ENCODE assay signal across 11 cellular contexts in genomic region chr1:154466879-154467767, GRCh38. TPM values are rescaled to one million over a fixed set of nuclear protein-coding genes. Genes with fewer than 3 reads are reported as not detected.
DNase-seq lines count a peak whose midpoint lies in the region; ATAC-seq and TF ChIP-seq lines count a peak whose summit lies in the region.
"Had no signal": no experiment of that assay in that cellular context is flagged by ENCODE, and none has a peak within 500 bp of the region (broad histone marks: within the 10 kb centered on the region; RNA-seq: fewer than 3 reads in every experiment).

No MANE protein-coding gene starts in this region.

- peak; percentile 38 for DNase-seq in ACHN
- DNase-seq in GM06990 (ENCODE audit: extremely low read depth, insufficient read length), result no peak
- no peak for DNase-seq in T-helper 2 cell treated with Interferon-gamma antibody and Interleukin-4, amounts not matched to agents 5 μg/mL and 100 μg/mL, for 36 hours (ENCODE audit: low spot score)
- DNase-seq in kidney epithelial cell (ENCODE audit: low read depth), result no peak
- DNase-seq in sciatic nerve (ENCODE audit: low spot score), result no peak
- DNase-seq in NCI-H187 treated with DMSO at 0.1 percent for 48 hours (lab: John Stamatoyannopoulos, UW), result no peak
- DNase-seq in glomerular visceral epithelial cell (ENCODE audit: extremely low spot score), result no peak
- no peak for DNase-seq in NCI-H2196 (lab: John Stamatoyannopoulos, UW; ENCODE audit: unreplicated experiment)
- DNase-seq: NCI-H1048 had no signal

- H3K36me3 ChIP-seq in GM06990 (ENCODE audit: control insufficient read depth, insufficient read depth, low read length), result no peaks in the 10 kb centered on the region
- H3K36me3 ChIP-seq in kidney epithelial cell (ENCODE audit: control insufficient read depth, insufficient read depth, low read length), result no peaks in the 10 kb centered on the region

- no peaks in the 10 kb centered on the region for H3K27me3 Mint-ChIP-seq in T-helper 2 cell treated with Interferon-gamma antibody and Interleukin-4, amounts not matched to agents 5 μg/mL and 100 μg/mL, for 36 hours (ENCODE audit: low read depth)
- H3K27me3 Mint-ChIP-seq: progenitor cell of endocrine pancreas had no signal

- no peaks in the 10 kb centered on the region; the same call in 1 of the 2 replicates for H3K27me3 ChIP-seq in GM06990 (replicated peaks; ENCODE audit: control insufficient read depth, insufficient read depth, low read length)
- no peaks in the 10 kb centered on the region for H3K27me3 ChIP-seq in kidney epithelial cell (ENCODE audit: control insufficient read depth, insufficient read depth, low read length)

- H3K36me3 Mint-ChIP-seq in T-helper 2 cell treated with Interferon-gamma antibody and Interleukin-4, amounts not matched to agents 5 μg/mL and 100 μg/mL, for 36 hours (ENCODE audit: low read depth), result peaks cover 4% of the 10 kb centered on the region

- H3K9me3 Mint-ChIP-seq in T-helper 2 cell treated with Interferon-gamma antibody and Interleukin-4, amounts not matched to agents 5 μg/mL and 100 μg/mL, for 36 hours, result no peaks in the 10 kb centered on the region

- H3K4me3 ChIP-seq in GM06990 (replicated peaks; ENCODE audit: low read depth, low read length) (no peak overlapping the region), kidney epithelial cell (ENCODE audit: low read depth, low read length) (no peak overlapping the region)

- in situ Hi-C loops in ACHN (cut with HindIII; ENCODE audit: low pct_ligation_motif_present, low pct_unique_long_range_greater_than_20kb, low sequenced_read_pairs), result no loop called here

- peaks cover 47% of the 10 kb centered on the region for H3K4me1 Mint-ChIP-seq in T-helper 2 cell treated with Interferon-gamma antibody and Interleukin-4, amounts not matched to agents 5 μg/mL and 100 μg/mL, for 36 hours (ENCODE audit: low read depth)

- no peak overlapping the region for H3K4me3 Mint-ChIP-seq in T-helper 2 cell treated with Interferon-gamma antibody and Interleukin-4, amounts not matched to agents 5 μg/mL and 100 μg/mL, for 36 hours

- TF ChIP-seq CTCF in GM06990 (IDR thresholded peaks at IDR 0.05; ENCODE audit: insufficient read depth, low read length, poor library complexity, severe bottlenecking) (peak; percentile 41), kidney epithelial cell (IDR thresholded peaks at IDR 0.05; ENCODE audit: insufficient read depth, low read length, poor library complexity, severe bottlenecking) (peak; percentile 20)

- H3K27ac Mint-ChIP-seq in T-helper 2 cell treated with Interferon-gamma antibody and Interleukin-4, amounts not matched to agents 5 μg/mL and 100 μg/mL, for 36 hours, result peak overlapping the region; percentile 64
- H3K27ac Mint-ChIP-seq: progenitor cell of endocrine pancreas had no signal

- intact Hi-C loops in sciatic nerve (cut with DNase I), result no loop called here

- no peak for ATAC-seq in sciatic nerve

RNA-seq across cellular contexts. Expression of gene TDRD10, which starts 34.9 kb away (rescaled TPM):
- total RNA-seq in kidney epithelial cell (not detected in 2 replicates), sciatic nerve (11.7 TPM)
- total RNA-seq: Daoy, progenitor cell of endocrine pancreas had no signal

RNA-seq across cellular contexts. Expression of gene SHE, which starts 35.1 kb away (rescaled TPM):
- total RNA-seq in kidney epithelial cell, result under 0.01 TPM in 1 of 2 replicates, not detected in the other
- total RNA-seq in sciatic nerve, result 30.5 TPM
- total RNA-seq: progenitor cell of endocrine pancreas had no signal

Comparison
In these comparisons a context has a peak if more than half of its experiments do, and no peak if none do; other contexts are left out.
1. RNA of gene TDRD10, which starts 34.9 kb away (total RNA-seq): 11.7 TPM in sciatic nerve (single experiment); not detected in kidney epithelial cell; every median in the first group is over 10 times any median in the second.
2. RNA of gene SHE, which starts 35.1 kb away (total RNA-seq): 30.5 TPM in sciatic nerve (single experiment); under 0.01 TPM in kidney epithelial cell; every median in the first group is over 10 times any median in the second.